Comparison of ENCODE assay signal across 16 cellular contexts in genomic region chr10:90306187-90306586, GRCh38.
DNase-seq lines count a peak whose midpoint lies in the region; ATAC-seq, FAIRE-seq and TF ChIP-seq lines count a peak whose summit lies in the region.
"Had no signal": no experiment of that assay in that cellular context is flagged by ENCODE, and none has a peak within 500 bp of the region (broad histone marks: within the 10 kb centered on the region; RNA-seq: fewer than 3 reads in every experiment).

No MANE protein-coding gene starts in this region.

- CTCF ChIA-PET in PC-3 (lab: Charles Lee): no interaction called here
- CTCF ChIA-PET in H1 (lab: Charles Lee; ENCODE audit: partially characterized antibody): no interaction called here
- CTCF ChIA-PET in activated CD4-positive, alpha-beta T cell treated with anti-CD3 and anti-CD28 coated beads, Interleukin-2, amount 10 ng/mL, durations not matched to agents 7 days and 5 days (lab: Charles Lee): no interaction called here

- H3K18ac ChIP-seq in H1 (ENCODE audit: extremely low read depth, low read length): no peak overlapping the region

- no peak for TF ChIP-seq RAD21 in H1 (IDR thresholded peaks at IDR 0.05 in 1 of 2, conservative IDR thresholded peaks at IDR 0.05 in 1 of 2; ENCODE audit: low read depth in 2 of 2, low read length in 2 of 2)

- H4K20me1 ChIP-seq in PC-3 (ENCODE audit: low read length) (no peaks in the 10 kb centered on the region), H1 (replicated peaks in 1 of 2; ENCODE audit: control insufficient read depth in 1 of 2, insufficient read depth in 2 of 2, low read length in 2 of 2) (no peaks in the 10 kb centered on the region)

- FAIRE-seq in H1 (lab: Jason Lieb, UNC): peak; percentile 32
- FAIRE-seq: TTC549 had no signal

- peak in 1 of 2 experiments; percentile 31; a peak in 1 of 3 replicates for TF ChIP-seq POLR2A in H1 (IDR thresholded peaks at IDR 0.05; ENCODE audit: control extremely low read depth in 1 of 2, low read depth in 2 of 2, low read length in 2 of 2)

- ATAC-seq in PC-3 (peak; percentile 98), GM21723 (IDR thresholded peaks at IDR 0.05; ENCODE audit: unreplicated experiment) (no peak), HG03025 (IDR thresholded peaks at IDR 0.05; ENCODE audit: low FRiP score, unreplicated experiment) (no peak), GM18517 (IDR thresholded peaks at IDR 0.05; ENCODE audit: unreplicated experiment) (no peak)
- ATAC-seq: left lung had no signal

- no peak overlapping the region for H2BK5ac ChIP-seq in H1 (ENCODE audit: low read depth, low read length)

- H3K4me1 Mint-ChIP-seq in activated CD4-positive, alpha-beta T cell treated with anti-CD3 and anti-CD28 coated beads, Interleukin-2, amount 10 ng/mL, durations not matched to agents 7 days and 5 days: no peaks in the 10 kb centered on the region
- H3K4me1 Mint-ChIP-seq: activated naive CD4-positive, alpha-beta T cell treated with anti-CD3 and anti-CD28 coated beads, Interleukin-2, amount 50 U/mL, for 24 hours; CD4-positive, CD25-positive, alpha-beta regulatory T cell had no signal

- H2AK5ac ChIP-seq in H1 (ENCODE audit: low read depth, low read length): no peak overlapping the region

- no peaks in the 10 kb centered on the region for H3K27me3 ChIP-seq in PC-3 (ENCODE audit: low read length)
- H3K27me3 ChIP-seq in H1 (replicated peaks in 1 of 4; ENCODE audit: control insufficient read depth in 3 of 4, extremely low read depth in 1 of 4, insufficient read depth in 3 of 4, low read length in 3 of 4): no peaks in the 10 kb centered on the region
- H3K27me3 ChIP-seq: left lung had no signal

- no peak overlapping the region for H3K4ac ChIP-seq in H1 (replicated peaks; ENCODE audit: insufficient read length, low read depth, low read length)

- DNase-seq in H4 (ENCODE audit: low spot score) (peak; percentile 81), PC-3 (peak; percentile 86), H1 (ENCODE audit: low read depth in 1 of 2, low spot score in 2 of 2) (no peak), non-pigmented ciliary epithelial cell (ENCODE audit: low read depth) (peak; percentile 93)
- no peak for DNase-seq in activated CD4-positive, alpha-beta T cell treated with anti-CD3 and anti-CD28 coated beads, Interleukin-2, amount 10 ng/mL, durations not matched to agents 7 days and 5 days
- DNase-seq: CD4-positive, CD25-positive, alpha-beta regulatory T cell; left lung; NCI-H510A treated with DMSO at 0.1 percent for 48 hours; substantia nigra had no signal

- no peak overlapping the region for H3K14ac ChIP-seq in H1 (ENCODE audit: insufficient read length)

- H3K4me3 ChIP-seq in PC-3 (ENCODE audit: low read length) (no peak overlapping the region), H1 (ENCODE audit: extremely low read depth in 1 of 4, insufficient read depth in 2 of 4, low read depth in 3 of 4, low read length in 4 of 4) (no peak overlapping the region)
- H3K4me3 ChIP-seq: coronary artery, HAP-1, left lung had no signal

- WGBS in H1 (ENCODE audit: extremely low coverage in 1 of 2, insufficient coverage in 1 of 2, insufficient read length in 1 of 2, insufficient replicate concordance in 2 of 2, low coverage in 1 of 2, low lambda C conversion rate in 2 of 2, missing lambda C conversion rate in 1 of 2), 2 experiments: 100% methylated on average over 1 of the region's 1 CpG; no CpG with 5 or more reads in 1 of the 2 experiments

- H3F3A ChIP-seq in PC-3 (ENCODE audit: low read length, unreplicated experiment): no peaks in the 10 kb centered on the region

- H2BK20ac ChIP-seq in H1 (ENCODE audit: low read length): no peak overlapping the region

- no peak overlapping the region for H2BK12ac ChIP-seq in H1 (ENCODE audit: low read depth, low read length)

- no TSS peak for BruUV-seq in PC-3 (replicated peaks; lab: Mats Ljungman, UMichigan)

- H3K36me3 ChIP-seq in PC-3 (ENCODE audit: low read depth, low read length) (no peaks in the 10 kb centered on the region), H1 (ENCODE audit: control insufficient read depth in 2 of 4, insufficient read depth in 4 of 4, low read length in 3 of 4) (peaks cover 0 to 14% (median 2%) of the 10 kb centered on the region in 4 experiments; a peak in 3 of 8 replicates)
- H3K36me3 ChIP-seq: HAP-1, left lung had no signal

- no peak overlapping the region for H2BK15ac ChIP-seq in H1 (ENCODE audit: low read length)

- H3K9ac ChIP-seq in PC-3 (ENCODE audit: low read length): no peak overlapping the region
- H3K9ac ChIP-seq in H1 (replicated peaks in 1 of 4; ENCODE audit: extremely low read depth in 1 of 4, low read depth in 3 of 4, low read length in 3 of 4): no peak overlapping the region

- H3K9me2 ChIP-seq in PC-3 (replicated peaks; ENCODE audit: low read length): no peaks in the 10 kb centered on the region

- H3K23ac ChIP-seq in H1 (ENCODE audit: insufficient read length): no peak overlapping the region

- H3K27me3 Mint-ChIP-seq in activated CD4-positive, alpha-beta T cell treated with anti-CD3 and anti-CD28 coated beads, Interleukin-2, amount 10 ng/mL, durations not matched to agents 7 days and 5 days: peaks cover 3% of the 10 kb centered on the region
- H3K27me3 Mint-ChIP-seq: activated naive CD4-positive, alpha-beta T cell treated with anti-CD3 and anti-CD28 coated beads, Interleukin-2, amount 50 U/mL, for 24 hours; CD4-positive, CD25-positive, alpha-beta regulatory T cell had no signal

- TF ChIP-seq EP300 in H1 (IDR thresholded peaks at IDR 0.05; ENCODE audit: borderline replicate concordance in 1 of 2, low read depth in 2 of 2, low read length in 2 of 2): no peak

- no peak overlapping the region for H4K5ac ChIP-seq in H1 (ENCODE audit: insufficient read length, low read depth, low read length)

- H3K9me3 ChIP-seq in PC-3 (ENCODE audit: low read length) (no peaks in the 10 kb centered on the region), H1 (ENCODE audit: insufficient read depth in 2 of 2, low read depth in 1 of 2, low read length in 1 of 2) (peaks cover 0 to 6% of the 10 kb centered on the region in 2 experiments; a peak in 1 of 4 replicates)
- H3K9me3 ChIP-seq: HAP-1 had no signal

- TF ChIP-seq CTCF in PC-3 (conservative IDR thresholded peaks at IDR 0.05; ENCODE audit: low read depth, low read length) (no peak), H1 (IDR thresholded peaks at IDR 0.05; ENCODE audit: control extremely low read depth in 1 of 3, insufficient read depth in 1 of 3, low read depth in 1 of 3, low read length in 3 of 3) (no peak)

- intact Hi-C loops in PC-3 (cut with micrococcal nuclease): loop anchor here (2.0 kb wide), 1 partner anchor 111 kb away; no protein-coding TSS in a partner anchor

- H2BK120ac ChIP-seq in H1 (replicated peaks; ENCODE audit: low read depth, low read length): no peak overlapping the region

- no peaks in the 10 kb centered on the region; the same call in 1 of the 2 replicates for H3K23me2 ChIP-seq in H1 (ENCODE audit: low read depth, low read length)

- H3K56ac ChIP-seq in H1 (replicated peaks; ENCODE audit: insufficient read length, low read depth, low read length): no peak overlapping the region

- H3K27ac ChIP-seq in PC-3 (ENCODE audit: low read length) (peak overlapping the region; percentile 45), H1 (ENCODE audit: low read depth, low read length) (no peak overlapping the region)
- H3K27ac ChIP-seq: left lung had no signal

- no peak overlapping the region for H3K27ac Mint-ChIP-seq in activated CD4-positive, alpha-beta T cell treated with anti-CD3 and anti-CD28 coated beads, Interleukin-2, amount 10 ng/mL, durations not matched to agents 7 days and 5 days
- H3K27ac Mint-ChIP-seq: activated naive CD4-positive, alpha-beta T cell treated with anti-CD3 and anti-CD28 coated beads, Interleukin-2, amount 50 U/mL, for 24 hours; CD4-positive, CD25-positive, alpha-beta regulatory T cell had no signal

- no peak overlapping the region for H3K4me3 Mint-ChIP-seq in activated CD4-positive, alpha-beta T cell treated with anti-CD3 and anti-CD28 coated beads, Interleukin-2, amount 10 ng/mL, durations not matched to agents 7 days and 5 days
- H3K4me3 Mint-ChIP-seq: activated naive CD4-positive, alpha-beta T cell treated with anti-CD3 and anti-CD28 coated beads, Interleukin-2, amount 50 U/mL, for 24 hours; CD4-positive, CD25-positive, alpha-beta regulatory T cell had no signal

- H3K79me2 ChIP-seq in PC-3 (ENCODE audit: low read length) (no peaks in the 10 kb centered on the region), H1 (ENCODE audit: control insufficient read depth in 1 of 2, insufficient read depth in 2 of 2, low read length in 2 of 2) (no peaks in the 10 kb centered on the region)

- POLR2A ChIA-PET in PC-3 (lab: Charles Lee; ENCODE audit: unreplicated experiment) (no interaction called here), H1 (lab: Charles Lee; ENCODE audit: partially characterized antibody) (interaction anchor here (0.7 to 0.9 kb wide), 2 partner anchors 66 to 268 kb away, joined by 3 read pairs; no protein-coding TSS in a partner anchor)
- POLR2A ChIA-PET in activated CD4-positive, alpha-beta T cell treated with anti-CD3 and anti-CD28 coated beads, Interleukin-2, amount 10 ng/mL, durations not matched to agents 7 days and 5 days (lab: Charles Lee): no interaction called here

- no peak overlapping the region for H4K8ac ChIP-seq in H1 (ENCODE audit: extremely low read depth, insufficient read depth, low read length)

- H3K79me1 ChIP-seq in H1 (ENCODE audit: low read depth, low read length): no peaks in the 10 kb centered on the region

- no peak overlapping the region for H4K91ac ChIP-seq in H1 (replicated peaks; ENCODE audit: insufficient read length, low read length)

- no peaks in the 10 kb centered on the region for H3K36me3 Mint-ChIP-seq in activated CD4-positive, alpha-beta T cell treated with anti-CD3 and anti-CD28 coated beads, Interleukin-2, amount 10 ng/mL, durations not matched to agents 7 days and 5 days (ENCODE audit: low read depth)
- H3K36me3 Mint-ChIP-seq: activated naive CD4-positive, alpha-beta T cell treated with anti-CD3 and anti-CD28 coated beads, Interleukin-2, amount 50 U/mL, for 24 hours; CD4-positive, CD25-positive, alpha-beta regulatory T cell had no signal

- peaks cover 13% of the 10 kb centered on the region; the same call in 1 of the 2 replicates for H3K4me1 ChIP-seq in PC-3 (ENCODE audit: insufficient read depth, low read length)
- H3K4me1 ChIP-seq in H1 (replicated peaks in 1 of 4; ENCODE audit: control insufficient read depth in 3 of 4, insufficient read depth in 4 of 4, low read length in 3 of 4): peaks cover 4 to 12% (median 9%) of the 10 kb centered on the region in 4 experiments; a peak in 5 of 7 replicates
- H3K4me1 ChIP-seq: left lung had no signal

- no peaks in the 10 kb centered on the region for H3K9me3 Mint-ChIP-seq in activated CD4-positive, alpha-beta T cell treated with anti-CD3 and anti-CD28 coated beads, Interleukin-2, amount 10 ng/mL, durations not matched to agents 7 days and 5 days

- peak overlapping the region; percentile 16; the same call in 1 of the 2 replicates for H3K4me2 ChIP-seq in PC-3 (ENCODE audit: low read length)
- no peak overlapping the region for H3K4me2 ChIP-seq in H1 (ENCODE audit: insufficient read depth in 1 of 2, low read depth in 2 of 2, low read length in 2 of 2)

- H2AFZ ChIP-seq in PC-3 (ENCODE audit: low read length) (no peak overlapping the region), H1 (ENCODE audit: low read length) (no peak overlapping the region)

TF ChIP-seq in H1, 55 proteins besides CTCF, POLR2A, EP300 and RAD21 (continues in another document):
- TF ChIP-seq POU5F1 (IDR thresholded peaks at IDR 0.05; ENCODE audit: low read depth, low read length): no peak
- TF ChIP-seq NRF1 (IDR thresholded peaks at IDR 0.05; ENCODE audit: low read depth, low read length): no peak

Comparison
In these comparisons a context has a peak if more than half of its experiments do, and no peak if none do; other contexts are left out.
1. DNase-seq: peak in H4 (single experiment), PC-3 (single experiment) and non-pigmented ciliary epithelial cell (single experiment); none in H1 (0 of 2) and activated CD4-positive, alpha-beta T cell treated with anti-CD3 and anti-CD28 coated beads, Interleukin-2, amount 10 ng/mL, durations not matched to agents 7 days and 5 days (single experiment).